Comparison of ENCODE assay signal across 17 cellular contexts in genomic region chr2:69667805-69668382, GRCh38. TPM values are rescaled to one million over a fixed set of nuclear protein-coding genes. Genes with fewer than 3 reads are reported as not detected.
DNase-seq lines count a peak whose midpoint lies in the region; ATAC-seq and TF ChIP-seq lines count a peak whose summit lies in the region.
"Had no signal": no experiment of that assay in that cellular context is flagged by ENCODE, and none has a peak within 500 bp of the region (broad histone marks: within the 10 kb centered on the region; RNA-seq: fewer than 3 reads in every experiment).

No MANE protein-coding gene starts in this region.

- no peak overlapping the region for H2BK5ac ChIP-seq in trophoblast cell (ENCODE audit: low read depth, low read length, poor library complexity)

- CTCF ChIA-PET in PC-3 (lab: Charles Lee) = interaction anchor here (1.0 kb wide), 1 partner anchor 57 kb away, joined by 3 read pairs; no protein-coding TSS in a partner anchor

- no peak overlapping the region for H3K4ac ChIP-seq in trophoblast cell (ENCODE audit: low read depth, low read length)

- H2BK120ac ChIP-seq in trophoblast cell (ENCODE audit: insufficient read depth, low read length, poor library complexity) = no peak overlapping the region

- H3F3A ChIP-seq in PC-3 (ENCODE audit: low read length, unreplicated experiment) = peaks cover 4% of the 10 kb centered on the region

- no peak overlapping the region for H3K4me3 ChIP-seq in PC-3 (ENCODE audit: low read length)
- H3K4me3 ChIP-seq in trophoblast cell (ENCODE audit: low read depth, low read length) = no peak overlapping the region
- H3K4me3 ChIP-seq: lung, transverse colon had no signal

- H3K9me3 Mint-ChIP-seq in immature natural killer cell = peaks cover 0 to 4% (median 0%) of the 10 kb centered on the region in 6 donors
- H3K9me3 Mint-ChIP-seq: central memory CD8-positive, alpha-beta T cell had no signal

- H3K27ac ChIP-seq in PC-3 (ENCODE audit: low read length) (peak overlapping the region; percentile 45), trophoblast cell (ENCODE audit: low read depth, low read length) (peak overlapping the region; percentile 10)
- H3K27ac ChIP-seq: transverse colon had no signal

- H3K14ac ChIP-seq in trophoblast cell (ENCODE audit: low read length) = no peak overlapping the region

- POLR2A ChIA-PET in PC-3 (lab: Charles Lee; ENCODE audit: unreplicated experiment) = no interaction called here

- peaks cover 6 to 11% of the 10 kb centered on the region in 2 donors for H3K4me1 Mint-ChIP-seq in immature natural killer cell

- H3K27ac Mint-ChIP-seq in immature natural killer cell = no peak overlapping the region
- H3K27ac Mint-ChIP-seq: activated CD4-positive, alpha-beta memory T cell treated with anti-CD3 and anti-CD28 coated beads for 36 hours had no signal

- DNase-seq in EH (ENCODE audit: low read depth) (peak; percentile 77), PC-3 (peak; percentile 89), trophoblast cell (peak; percentile 54 to 69), immature natural killer cell (no peak), cardiac septum (ENCODE audit: low spot score) (no peak)
- DNase-seq: activated CD4-positive, alpha-beta memory T cell treated with anti-CD3 and anti-CD28 coated beads for 36 hours; activated naive CD4-positive, alpha-beta T cell treated with Interleukin-2 at 50 U/mL for 16 hours; DMS153; KG1; NCI-H187; Right ventricle myocardium superior; transverse colon had no signal

- intact Hi-C loops in PC-3 (cut with micrococcal nuclease) (loop anchor here (1.0 kb wide), 1 partner anchor 16 kb away; no protein-coding TSS in a partner anchor), cardiac septum (cut with DNase I) (no loop called here)

- H3K27me3 Mint-ChIP-seq in immature natural killer cell (ENCODE audit: low read depth in 3 of 3) = peaks cover 0 to 2% (median 0%) of the 10 kb centered on the region in 3 donors
- H3K27me3 Mint-ChIP-seq: activated CD4-positive, alpha-beta memory T cell treated with anti-CD3 and anti-CD28 coated beads for 36 hours; central memory CD8-positive, alpha-beta T cell had no signal

- H4K8ac ChIP-seq in trophoblast cell (ENCODE audit: low read depth, low read length) = no peak overlapping the region

- no peak overlapping the region for H4K12ac ChIP-seq in trophoblast cell (ENCODE audit: low read depth, low read length)

- no TSS peak for BruUV-seq in PC-3 (replicated peaks; lab: Mats Ljungman, UMichigan)

- H2BK12ac ChIP-seq in trophoblast cell (ENCODE audit: low read length) = no peak overlapping the region

- H3K27me3 ChIP-seq in PC-3 (ENCODE audit: low read length) (no peaks in the 10 kb centered on the region), trophoblast cell (ENCODE audit: insufficient read depth, low read length) (no peaks in the 10 kb centered on the region)
- H3K27me3 ChIP-seq: transverse colon had no signal

- H3K4me2 ChIP-seq in PC-3 (ENCODE audit: low read length) (peak overlapping the region; percentile 49), trophoblast cell (ENCODE audit: low read length) (no peak overlapping the region)

- peak overlapping the region; percentile 4 for H4K91ac ChIP-seq in trophoblast cell (ENCODE audit: low read depth, low read length)

- WGBS in trophoblast cell (ENCODE audit: extremely low coverage, insufficient coverage, insufficient read length) = no CpG with 5 or more reads among the region's 7 CpGs

- H3K4me3 Mint-ChIP-seq in immature natural killer cell = no peak overlapping the region
- H3K4me3 Mint-ChIP-seq: activated CD4-positive, alpha-beta memory T cell treated with anti-CD3 and anti-CD28 coated beads for 36 hours; central memory CD8-positive, alpha-beta T cell had no signal

- H3K79me1 ChIP-seq in trophoblast cell (ENCODE audit: low read length) = peaks cover 2% of the 10 kb centered on the region

- no peak overlapping the region for H3K23ac ChIP-seq in trophoblast cell (ENCODE audit: low read length)

- H2AFZ ChIP-seq in PC-3 (ENCODE audit: low read length) (no peak overlapping the region), trophoblast cell (ENCODE audit: insufficient read depth, low read length, poor library complexity) (no peak overlapping the region)

- H3K36me3 Mint-ChIP-seq in immature natural killer cell = peaks cover 0 to 6% (median 5%) of the 10 kb centered on the region in 3 donors
- H3K36me3 Mint-ChIP-seq: activated CD4-positive, alpha-beta memory T cell treated with anti-CD3 and anti-CD28 coated beads for 36 hours had no signal

- H3K9me2 ChIP-seq in PC-3 (replicated peaks; ENCODE audit: low read length) = no peaks in the 10 kb centered on the region

- H3K36me3 ChIP-seq in PC-3 (ENCODE audit: low read depth, low read length) (no peaks in the 10 kb centered on the region), trophoblast cell (ENCODE audit: control insufficient read depth in 1 of 2, insufficient read depth in 2 of 2, low read length in 2 of 2) (no peaks in the 10 kb centered on the region)
- H3K36me3 ChIP-seq: transverse colon had no signal

- ATAC-seq in PC-3 (peak; percentile 95), esophagus mucosa (peak; percentile 72), GM21576 (IDR thresholded peaks at IDR 0.05; ENCODE audit: unreplicated experiment) (no peak), GM18511 (IDR thresholded peaks at IDR 0.05; ENCODE audit: unreplicated experiment) (no peak)

- no peak for TF ChIP-seq CTCF in PC-3 (conservative IDR thresholded peaks at IDR 0.05; ENCODE audit: low read depth, low read length)

- no peak overlapping the region for H3K9ac ChIP-seq in PC-3 (ENCODE audit: low read length)
- no peak overlapping the region for H3K9ac ChIP-seq in trophoblast cell (ENCODE audit: low read length)

- peaks cover 15% of the 10 kb centered on the region for H3K4me1 ChIP-seq in PC-3 (ENCODE audit: insufficient read depth, low read length)
- H3K4me1 ChIP-seq in trophoblast cell (ENCODE audit: control insufficient read depth in 1 of 2, insufficient read depth in 2 of 2, low read length in 2 of 2) = peaks cover 0 to 3% of the 10 kb centered on the region in 2 experiments
- H3K4me1 ChIP-seq: transverse colon had no signal

- H2AK5ac ChIP-seq in trophoblast cell (ENCODE audit: low read length) = no peak overlapping the region

- H3K79me2 ChIP-seq in PC-3 (ENCODE audit: low read length) = no peaks in the 10 kb centered on the region
- H3K79me2 ChIP-seq in trophoblast cell (ENCODE audit: control insufficient read depth, insufficient read depth, low read length, poor library complexity) = no peaks in the 10 kb centered on the region

- no peak overlapping the region for H3K18ac ChIP-seq in trophoblast cell (ENCODE audit: low read length)

- no peaks in the 10 kb centered on the region for H3K9me3 ChIP-seq in PC-3 (ENCODE audit: low read length)
- no peaks in the 10 kb centered on the region for H3K9me3 ChIP-seq in trophoblast cell (ENCODE audit: insufficient read depth, low read depth, low read length)

- no peaks in the 10 kb centered on the region for H4K20me1 ChIP-seq in PC-3 (ENCODE audit: low read length)

RNA-seq across cellular contexts. Expression of gene AAK1, which starts 24.4 kb away (rescaled TPM):
- total RNA-seq in PC-3 (2014; rRNA removed) (46.8 and 47.9 TPM in 2 replicates), esophagus mucosa (26.6 TPM), cardiac septum (124 TPM)
- 137 and 140 TPM in 2 replicates for polyA plus RNA-seq in trophoblast cell (2013)
- 100 to 1,000 TPM in 1 of 3 donors, 10 to 100 TPM in 2; 23.1 to 121 (median 38.2) TPM for polyA plus RNA-seq in immature natural killer cell

Comparison
In these comparisons a context has a peak if more than half of its experiments do, and no peak if none do; other contexts are left out.
1. DNase-seq: peak in EH (single experiment), PC-3 (single experiment) and trophoblast cell (2 of 2); none in immature natural killer cell (0 of 3) and cardiac septum (single experiment).
2. ATAC-seq: peak in PC-3 (single experiment) and esophagus mucosa (single experiment); none in GM21576 (single experiment) and GM18511 (single experiment).